Comparison of ENCODE assay signal across 30 cellular contexts in genomic region chr12:132479291-132479690, GRCh38.
"Had no signal": no experiment of that assay in that cellular context is flagged by ENCODE, and none has a peak within 500 bp of the region (broad histone marks: within the 10 kb centered on the region; RNA-seq: fewer than 3 reads in every experiment).

No MANE protein-coding gene starts in this region.

- H3K36me3 Mint-ChIP-seq: activated CD4-positive, alpha-beta memory T cell treated with anti-CD3 and anti-CD28 coated beads for 36 hours; activated naive CD4-positive, alpha-beta T cell treated with anti-CD3 and anti-CD28 coated beads, Interleukin-2, amount 50 U/mL, for 24 hours had no signal

- H3K27me3 ChIP-seq: ovary, thyroid gland, upper lobe of right lung had no signal

- H3K4me3 Mint-ChIP-seq: activated CD4-positive, alpha-beta memory T cell treated with anti-CD3 and anti-CD28 coated beads for 36 hours; activated naive CD4-positive, alpha-beta T cell treated with anti-CD3 and anti-CD28 coated beads, Interleukin-2, amount 50 U/mL, for 24 hours; activated naive CD8-positive, alpha-beta T cell treated with anti-CD3 and anti-CD28 coated beads, Interleukin-2, amount 50 U/mL, for 24 hours; activated T-cell treated with anti-CD3 and anti-CD28 coated beads, Interleukin-2, amount 50 U/mL, for 24 hours; activated T-helper 17 cell treated with anti-CD3 and anti-CD28 coated beads, Interleukin-2, amount 50 U/mL, for 72 hours; dendritic cell treated with granulocyte-macrophage colony-stimulating factor and Interleukin-4, amounts not matched to agents 40 ng/mL and 50 ng/mL, for 4 days; natural killer cell treated with Interleukin-12 subunit alpha and Interleukin-12 subunit beta and Interleukin-15 and Interleukin-18, amount 100 ng/mL, for 72 hours; stimulated activated effector memory CD8-positive, alpha-beta T cell treated with anti-CD3 and anti-CD28 coated beads, Interleukin-12 subunit alpha, Interleukin-12 subunit beta, amount 100 ng/mL, for 72 hours; stimulated activated naive CD8-positive, alpha-beta T cell treated with anti-CD3 and anti-CD28 coated beads, Interleukin-15, amount 100 ng/mL, for 72 hours; T-helper 2 cell treated with Interferon-gamma antibody and Interleukin-4, amounts not matched to agents 5 μg/mL and 100 μg/mL, for 36 hours had no signal

- H3K36me3 ChIP-seq: esophagus squamous epithelium, left lung, neutrophil, ovary, sigmoid colon, thyroid gland, upper lobe of right lung had no signal

- DNase-seq: activated CD4-positive, alpha-beta memory T cell treated with anti-CD3 and anti-CD28 coated beads for 36 hours; activated CD4-positive, alpha-beta T cell treated with anti-CD3 and anti-CD28 coated beads for 48 hours; activated CD4-positive, CD25-positive, alpha-beta regulatory T cell; activated CD8-positive, alpha-beta memory T cell treated with anti-CD3 and anti-CD28 coated beads, Interleukin-2, amount 50 U/mL, for 48 hours; activated naive CD8-positive, alpha-beta T cell treated with anti-CD3 and anti-CD28 coated beads, Interleukin-2, amount 50 U/mL, for 24 hours; activated T-cell treated with anti-CD3 and anti-CD28 coated beads, Interleukin-2, amount 50 U/mL, for 24 hours; amygdala; central memory CD4-positive, alpha-beta T cell; effector CD4-positive, alpha-beta T cell; esophagus squamous epithelium; foreskin melanocyte; mucosa of descending colon; sigmoid colon; small intestine; stimulated activated CD4-positive, alpha-beta T cell treated with anti-CD3 and anti-CD28 coated beads, Interleukin-4, amount 100 ng/mL, for 24 hours; stimulated activated naive CD8-positive, alpha-beta T cell treated with anti-CD3 and anti-CD28 coated beads, Interleukin-15, amount 100 ng/mL, for 72 hours; thyroid gland; upper lobe of right lung had no signal

- H3K27me3 Mint-ChIP-seq: activated naive CD4-positive, alpha-beta T cell treated with anti-CD3 and anti-CD28 coated beads, Interleukin-2, amount 50 U/mL, for 24 hours; activated naive CD8-positive, alpha-beta T cell treated with anti-CD3 and anti-CD28 coated beads, Interleukin-2, amount 50 U/mL, for 24 hours; activated T-cell treated with anti-CD3 and anti-CD28 coated beads, Interleukin-2, amount 50 U/mL, for 24 hours; activated T-helper 17 cell treated with anti-CD3 and anti-CD28 coated beads, Interleukin-2, amount 50 U/mL, for 72 hours; stimulated activated naive CD8-positive, alpha-beta T cell treated with anti-CD3 and anti-CD28 coated beads, Interleukin-15, amount 100 ng/mL, for 72 hours had no signal

- H3K9me3 ChIP-seq: esophagus squamous epithelium, left lung, mucosa of descending colon, neutrophil, ovary, sigmoid colon, thyroid gland, upper lobe of right lung had no signal

- H3K27ac Mint-ChIP-seq: activated CD4-positive, alpha-beta memory T cell treated with anti-CD3 and anti-CD28 coated beads for 36 hours; activated naive CD4-positive, alpha-beta T cell treated with anti-CD3 and anti-CD28 coated beads, Interleukin-2, amount 50 U/mL, for 24 hours; activated naive CD8-positive, alpha-beta T cell treated with anti-CD3 and anti-CD28 coated beads, Interleukin-2, amount 50 U/mL, for 24 hours; activated T-cell treated with anti-CD3 and anti-CD28 coated beads, Interleukin-2, amount 50 U/mL, for 24 hours; activated T-helper 17 cell treated with anti-CD3 and anti-CD28 coated beads, Interleukin-2, amount 50 U/mL, for 72 hours; dendritic cell treated with granulocyte-macrophage colony-stimulating factor and Interleukin-4, amounts not matched to agents 40 ng/mL and 50 ng/mL, for 4 days; natural killer cell treated with Interleukin-12 subunit alpha and Interleukin-12 subunit beta and Interleukin-15 and Interleukin-18, amount 100 ng/mL, for 72 hours; progenitor cell of endocrine pancreas; stimulated activated effector memory CD8-positive, alpha-beta T cell treated with anti-CD3 and anti-CD28 coated beads, Interleukin-12 subunit alpha, Interleukin-12 subunit beta, amount 100 ng/mL, for 72 hours had no signal

- H3K9me3 Mint-ChIP-seq: activated CD4-positive, alpha-beta memory T cell treated with anti-CD3 and anti-CD28 coated beads for 36 hours; activated naive CD4-positive, alpha-beta T cell treated with anti-CD3 and anti-CD28 coated beads, Interleukin-2, amount 50 U/mL, for 24 hours; activated naive CD8-positive, alpha-beta T cell treated with anti-CD3 and anti-CD28 coated beads, Interleukin-2, amount 50 U/mL, for 24 hours; activated T-cell treated with anti-CD3 and anti-CD28 coated beads, Interleukin-2, amount 50 U/mL, for 24 hours; activated T-helper 17 cell treated with anti-CD3 and anti-CD28 coated beads, Interleukin-2, amount 50 U/mL, for 72 hours; dendritic cell treated with granulocyte-macrophage colony-stimulating factor and Interleukin-4, amounts not matched to agents 40 ng/mL and 50 ng/mL, for 4 days; natural killer cell treated with Interleukin-12 subunit alpha and Interleukin-12 subunit beta and Interleukin-15 and Interleukin-18, amount 100 ng/mL, for 72 hours; stimulated activated effector memory CD8-positive, alpha-beta T cell treated with anti-CD3 and anti-CD28 coated beads, Interleukin-12 subunit alpha, Interleukin-12 subunit beta, amount 100 ng/mL, for 72 hours; stimulated activated naive CD8-positive, alpha-beta T cell treated with anti-CD3 and anti-CD28 coated beads, Interleukin-15, amount 100 ng/mL, for 72 hours; T-helper 2 cell treated with Interferon-gamma antibody and Interleukin-4, amounts not matched to agents 5 μg/mL and 100 μg/mL, for 36 hours had no signal

- H3K4me1 ChIP-seq: esophagus squamous epithelium, sigmoid colon, thyroid gland, upper lobe of right lung had no signal

- FAIRE-seq: small intestine had no signal

- H3K4me3 ChIP-seq: esophagus squamous epithelium, left lung, lung, mucosa of descending colon, ovary, sigmoid colon, thyroid gland, upper lobe of right lung had no signal

- H3K27ac ChIP-seq: epithelial cell of prostate, esophagus squamous epithelium, left lung, neutrophil, ovary, sigmoid colon, thyroid gland, upper lobe of right lung had no signal

- ATAC-seq: activated naive CD8-positive, alpha-beta T cell treated with anti-CD3 and anti-CD28 coated beads, Interleukin-2, amount 50 U/mL, for 24 hours; activated T-helper 17 cell treated with anti-CD3 and anti-CD28 coated beads, Interleukin-2, amount 50 U/mL, for 72 hours; left lung; mucosa of descending colon; natural killer cell treated with Interleukin-12 subunit alpha and Interleukin-12 subunit beta and Interleukin-15 and Interleukin-18, amount 100 ng/mL, for 72 hours; stimulated activated effector memory CD8-positive, alpha-beta T cell treated with anti-CD3 and anti-CD28 coated beads, Interleukin-12 subunit alpha, Interleukin-12 subunit beta, amount 100 ng/mL, for 72 hours; stimulated activated naive CD8-positive, alpha-beta T cell treated with anti-CD3 and anti-CD28 coated beads, Interleukin-15, amount 100 ng/mL, for 72 hours; upper lobe of right lung had no signal
